Comparison of ENCODE assay signal across 12 cellular contexts in the genomic region with DNA sequence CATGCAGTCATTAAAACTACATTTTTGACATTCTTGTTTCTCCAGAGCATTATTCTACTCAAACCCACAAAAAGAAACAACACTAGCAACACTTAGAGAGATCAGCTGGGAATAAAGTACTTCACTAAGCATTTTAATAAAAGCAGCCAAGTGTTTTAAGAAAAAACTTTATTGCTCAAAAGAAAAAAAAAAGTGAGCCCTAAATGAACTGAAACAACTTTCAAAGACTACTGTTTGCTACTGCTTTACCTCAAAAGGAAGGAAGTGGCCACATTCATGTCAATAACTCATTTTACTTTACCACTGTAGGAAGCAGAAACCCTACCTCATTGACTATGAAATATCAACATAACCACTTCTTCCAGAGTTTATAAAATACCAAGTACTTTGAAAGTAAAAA.
A peak's percentile ranks its signal among the peaks of the same experiment; 100 is the strongest.
DNase-seq lines count a peak whose midpoint lies in the region; ATAC-seq and TF ChIP-seq lines count a peak whose summit lies in the region.
"Had no signal": no experiment of that assay in that cellular context is flagged by ENCODE, and none has a peak within 500 bp of the region (broad histone marks: within the 10 kb centered on the region; RNA-seq: fewer than 3 reads in every experiment).

No MANE protein-coding gene starts in this region.

- peaks cover 12 to 18% of the 10 kb centered on the region in 2 donors for H3K36me3 ChIP-seq in thyroid gland

- H3K4me3 ChIP-seq in thyroid gland (replicated peaks in 1 of 3), result no peak overlapping the region

- no peak for TF ChIP-seq POLR2A in thyroid gland (IDR thresholded peaks at IDR 0.05)

- peaks cover 15% of the 10 kb centered on the region for H3K4me1 Mint-ChIP-seq in activated naive CD4-positive, alpha-beta T cell treated with anti-CD3 and anti-CD28 coated beads for 36 hours (ENCODE audit: low read depth)
- peaks cover 11% of the 10 kb centered on the region for H3K4me1 Mint-ChIP-seq in activated T-helper 1 cell treated with anti-CD3 and anti-CD28 coated beads, Interleukin-12 subunit alpha, Interleukin-12 subunit beta, Interleukin-2, Interleukin-4 antibody, amounts not matched to agents 30 ng/mL and 10 ng/mL and 1 ng/mL, durations not matched to agents 14 hours and 24 hours and 36 hours (ENCODE audit: low read depth)

- CTCF ChIA-PET in activated naive CD4-positive, alpha-beta T cell treated with anti-CD3 and anti-CD28 coated beads for 36 hours (lab: Charles Lee), result interaction anchor here (0.6 to 1.4 kb wide), 3 partner anchors 50 to 125 kb away, joined by 3 to 6 read pairs (median 4); no protein-coding TSS in a partner anchor

- no peaks in the 10 kb centered on the region for H3K27me3 Mint-ChIP-seq in activated naive CD4-positive, alpha-beta T cell treated with anti-CD3 and anti-CD28 coated beads for 36 hours (ENCODE audit: low read depth)
- peaks cover 35% of the 10 kb centered on the region for H3K27me3 Mint-ChIP-seq in activated T-helper 1 cell treated with anti-CD3 and anti-CD28 coated beads, Interleukin-12 subunit alpha, Interleukin-12 subunit beta, Interleukin-2, Interleukin-4 antibody, amounts not matched to agents 30 ng/mL and 10 ng/mL and 1 ng/mL, durations not matched to agents 14 hours and 24 hours and 36 hours (ENCODE audit: insufficient read depth)

- ATAC-seq in activated naive CD4-positive, alpha-beta T cell treated with anti-CD3 and anti-CD28 coated beads, Interleukin-2, amount 50 U/mL, for 72 hours, result peak; percentile 40 to 68
- ATAC-seq in HG03280 (IDR thresholded peaks at IDR 0.05; ENCODE audit: unreplicated experiment) (peak; percentile 44), HG03342 (IDR thresholded peaks at IDR 0.05; ENCODE audit: unreplicated experiment) (no peak)
- ATAC-seq: right cardiac atrium had no signal

- DNase-seq in activated naive CD4-positive, alpha-beta T cell treated with anti-CD3 and anti-CD28 coated beads, Interleukin-2, amount 50 U/mL, for 72 hours (ENCODE audit: low spot score in 2 of 2), result no peak
- no peak for DNase-seq in activated naive CD4-positive, alpha-beta T cell treated with anti-CD3 and anti-CD28 coated beads for 36 hours
- DNase-seq in activated T-helper 1 cell treated with anti-CD3 and anti-CD28 coated beads, Interleukin-12 subunit alpha, Interleukin-12 subunit beta, Interleukin-2, Interleukin-4 antibody, amounts not matched to agents 30 ng/mL and 10 ng/mL and 1 ng/mL, durations not matched to agents 14 hours and 24 hours and 36 hours (ENCODE audit: low spot score), result peak; percentile 12
- no peak for DNase-seq in thyroid gland
- DNase-seq in iPS-NIHi7 (ENCODE audit: extremely low spot score), result no peak
- no peak for DNase-seq in NCI-H524 treated with DMSO at 0.1 percent for 48 hours (lab: John Stamatoyannopoulos, UW)
- DNase-seq: activated CD4-positive, alpha-beta T cell treated with anti-CD3 and anti-CD28 coated beads, Interleukin-2, amount 50 U/mL, for 4 hours; NCI-H69; right cardiac atrium had no signal

- no peaks in the 10 kb centered on the region for H3K27me3 ChIP-seq in thyroid gland

- H3K27ac Mint-ChIP-seq in activated naive CD4-positive, alpha-beta T cell treated with anti-CD3 and anti-CD28 coated beads, Interleukin-2, amount 50 U/mL, for 72 hours, result peak overlapping the region in 1 of 2 donors; percentile 33
- H3K27ac Mint-ChIP-seq in activated naive CD4-positive, alpha-beta T cell treated with anti-CD3 and anti-CD28 coated beads for 36 hours, result no peak overlapping the region
- peak overlapping the region; percentile 26 for H3K27ac Mint-ChIP-seq in activated T-helper 1 cell treated with anti-CD3 and anti-CD28 coated beads, Interleukin-12 subunit alpha, Interleukin-12 subunit beta, Interleukin-2, Interleukin-4 antibody, amounts not matched to agents 30 ng/mL and 10 ng/mL and 1 ng/mL, durations not matched to agents 14 hours and 24 hours and 36 hours
- H3K27ac Mint-ChIP-seq: CD14-positive monocyte had no signal

- peaks cover 30 to 33% of the 10 kb centered on the region in 2 donors for H3K4me1 ChIP-seq in thyroid gland

- intact Hi-C loops in activated naive CD4-positive, alpha-beta T cell treated with anti-CD3 and anti-CD28 coated beads for 36 hours (cut with micrococcal nuclease), result loop anchor here (5.0 kb wide), 1 partner anchor 770 kb away; no protein-coding TSS in a partner anchor
- intact Hi-C loops in activated T-helper 1 cell treated with anti-CD3 and anti-CD28 coated beads, Interleukin-12 subunit alpha, Interleukin-12 subunit beta, Interleukin-2, Interleukin-4 antibody, amounts not matched to agents 30 ng/mL and 10 ng/mL and 1 ng/mL, durations not matched to agents 14 hours and 24 hours and 36 hours (cut with micrococcal nuclease), result loop anchor here (5.0 to 10.0 kb wide), 2 partner anchors 53 to 180 kb away; no protein-coding TSS in a partner anchor
- intact Hi-C loops in thyroid gland (cut with DNase I), result no loop called here

- H3K36me3 Mint-ChIP-seq in activated naive CD4-positive, alpha-beta T cell treated with anti-CD3 and anti-CD28 coated beads, Interleukin-2, amount 50 U/mL, for 72 hours, result no peaks in the 10 kb centered on the region
- H3K36me3 Mint-ChIP-seq in activated naive CD4-positive, alpha-beta T cell treated with anti-CD3 and anti-CD28 coated beads for 36 hours (ENCODE audit: low read depth), result no peaks in the 10 kb centered on the region
- no peaks in the 10 kb centered on the region for H3K36me3 Mint-ChIP-seq in activated T-helper 1 cell treated with anti-CD3 and anti-CD28 coated beads, Interleukin-12 subunit alpha, Interleukin-12 subunit beta, Interleukin-2, Interleukin-4 antibody, amounts not matched to agents 30 ng/mL and 10 ng/mL and 1 ng/mL, durations not matched to agents 14 hours and 24 hours and 36 hours (ENCODE audit: low read depth)

- H3K4me3 Mint-ChIP-seq in activated naive CD4-positive, alpha-beta T cell treated with anti-CD3 and anti-CD28 coated beads for 36 hours, result no peak overlapping the region
- H3K4me3 Mint-ChIP-seq in activated T-helper 1 cell treated with anti-CD3 and anti-CD28 coated beads, Interleukin-12 subunit alpha, Interleukin-12 subunit beta, Interleukin-2, Interleukin-4 antibody, amounts not matched to agents 30 ng/mL and 10 ng/mL and 1 ng/mL, durations not matched to agents 14 hours and 24 hours and 36 hours, result peak overlapping the region; percentile 0
- H3K4me3 Mint-ChIP-seq: CD14-positive monocyte had no signal

- H3K9me3 ChIP-seq in thyroid gland, result no peaks in the 10 kb centered on the region

- TF ChIP-seq CTCF in thyroid gland (IDR thresholded peaks at IDR 0.05), result no peak

- peak overlapping the region; percentile 8 to 52 (median 50) for H3K27ac ChIP-seq in thyroid gland

- H3K9me3 Mint-ChIP-seq in activated naive CD4-positive, alpha-beta T cell treated with anti-CD3 and anti-CD28 coated beads, Interleukin-2, amount 50 U/mL, for 72 hours, result no peaks in the 10 kb centered on the region
- no peaks in the 10 kb centered on the region for H3K9me3 Mint-ChIP-seq in activated naive CD4-positive, alpha-beta T cell treated with anti-CD3 and anti-CD28 coated beads for 36 hours
- no peaks in the 10 kb centered on the region for H3K9me3 Mint-ChIP-seq in activated T-helper 1 cell treated with anti-CD3 and anti-CD28 coated beads, Interleukin-12 subunit alpha, Interleukin-12 subunit beta, Interleukin-2, Interleukin-4 antibody, amounts not matched to agents 30 ng/mL and 10 ng/mL and 1 ng/mL, durations not matched to agents 14 hours and 24 hours and 36 hours
- H3K9me3 Mint-ChIP-seq: CD14-positive monocyte had no signal
